Comparison of ENCODE assay signal across 25 cellular contexts in genomic region chr11:42572231-42572610, GRCh38.
"Had no signal": no experiment of that assay in that cellular context is flagged by ENCODE, and none has a peak within 500 bp of the region (broad histone marks: within the 10 kb centered on the region; RNA-seq: fewer than 3 reads in every experiment).

No MANE protein-coding gene starts in this region.

- DNase-seq: naive thymus-derived CD8-positive, alpha-beta T cell; occipital lobe; ovary; posterior cingulate gyrus; psoas muscle; right cardiac atrium; right lobe of liver; sigmoid colon; small intestine; stimulated activated CD4-positive, alpha-beta T cell treated with anti-CD3 and anti-CD28 coated beads, Interleukin-15, amount 100 ng/mL, for 24 hours; stimulated activated CD4-positive, alpha-beta T cell treated with anti-CD3 and anti-CD28 coated beads, Interleukin-2, amount 100 ng/mL, for 24 hours; stimulated activated CD4-positive, alpha-beta T cell treated with anti-CD3 and anti-CD28 coated beads, Interleukin-2, amount 100 ng/mL, for 48 hours; stimulated activated CD4-positive, alpha-beta T cell treated with anti-CD3 and anti-CD28 coated beads, Interleukin-4, amount 100 ng/mL, for 24 hours; stimulated activated naive B cell treated with anti-CD40 and anti-IgM and Interleukin-4, amounts not matched to agents 10 μg/mL and 1 μg/mL and 100 μg/mL, for 72 hours; stimulated activated naive CD8-positive, alpha-beta T cell treated with anti-CD3 and anti-CD28 coated beads, Interleukin-15, amount 100 ng/mL, for 72 hours; stimulated activated naive CD8-positive, alpha-beta T cell treated with anti-CD3 and anti-CD28 coated beads, Interleukin-15, Interleukin-2, amounts not matched to agents 100 U/mL and 50 U/mL, for 24 hours; testis; tibial artery; transverse colon; upper lobe of right lung had no signal

- H3K36me3 Mint-ChIP-seq: natural killer cell treated with Interleukin-12 subunit alpha and Interleukin-12 subunit beta and Interleukin-15 and Interleukin-18, amount 100 ng/mL, for 72 hours; neural progenitor cell; stimulated activated effector memory CD8-positive, alpha-beta T cell treated with anti-CD3 and anti-CD28 coated beads, Interleukin-12 subunit alpha, Interleukin-12 subunit beta, amount 100 ng/mL, for 72 hours; stimulated activated naive B cell treated with anti-CD40 and anti-IgM and Interleukin-4, amounts not matched to agents 10 μg/mL and 1 μg/mL and 100 μg/mL, for 72 hours; type B pancreatic cell had no signal

- H3K27me3 Mint-ChIP-seq: naive thymus-derived CD8-positive, alpha-beta T cell; natural killer cell treated with Interleukin-12 subunit alpha and Interleukin-12 subunit beta and Interleukin-15 and Interleukin-18, amount 100 ng/mL, for 72 hours; progenitor cell of endocrine pancreas; stimulated activated naive B cell treated with anti-CD40 and anti-IgM and Interleukin-4, amounts not matched to agents 10 μg/mL and 1 μg/mL and 100 μg/mL, for 72 hours; stimulated activated naive CD8-positive, alpha-beta T cell treated with anti-CD3 and anti-CD28 coated beads, Interleukin-15, amount 100 ng/mL, for 72 hours; type B pancreatic cell had no signal

- H3K4me1 Mint-ChIP-seq: naive thymus-derived CD8-positive, alpha-beta T cell; neural progenitor cell; stimulated activated effector memory CD8-positive, alpha-beta T cell treated with anti-CD3 and anti-CD28 coated beads, Interleukin-12 subunit alpha, Interleukin-12 subunit beta, amount 100 ng/mL, for 72 hours; stimulated activated naive B cell treated with anti-CD40 and anti-IgM and Interleukin-4, amounts not matched to agents 10 μg/mL and 1 μg/mL and 100 μg/mL, for 72 hours; stimulated activated naive CD8-positive, alpha-beta T cell treated with anti-CD3 and anti-CD28 coated beads, Interleukin-15, amount 100 ng/mL, for 72 hours had no signal

- FAIRE-seq: small intestine had no signal

- H3K9me3 Mint-ChIP-seq: type B pancreatic cell had no signal

- H3K4me3 Mint-ChIP-seq: naive thymus-derived CD8-positive, alpha-beta T cell; natural killer cell treated with Interleukin-12 subunit alpha and Interleukin-12 subunit beta and Interleukin-15 and Interleukin-18, amount 100 ng/mL, for 72 hours; neural progenitor cell; stimulated activated effector memory CD8-positive, alpha-beta T cell treated with anti-CD3 and anti-CD28 coated beads, Interleukin-12 subunit alpha, Interleukin-12 subunit beta, amount 100 ng/mL, for 72 hours; stimulated activated naive B cell treated with anti-CD40 and anti-IgM and Interleukin-4, amounts not matched to agents 10 μg/mL and 1 μg/mL and 100 μg/mL, for 72 hours; stimulated activated naive CD8-positive, alpha-beta T cell treated with anti-CD3 and anti-CD28 coated beads, Interleukin-15, amount 100 ng/mL, for 72 hours; type B pancreatic cell had no signal

- H3K27ac Mint-ChIP-seq: naive thymus-derived CD8-positive, alpha-beta T cell; natural killer cell treated with Interleukin-12 subunit alpha and Interleukin-12 subunit beta and Interleukin-15 and Interleukin-18, amount 100 ng/mL, for 72 hours; neural progenitor cell; progenitor cell of endocrine pancreas; stimulated activated effector memory CD8-positive, alpha-beta T cell treated with anti-CD3 and anti-CD28 coated beads, Interleukin-12 subunit alpha, Interleukin-12 subunit beta, amount 100 ng/mL, for 72 hours; stimulated activated naive B cell treated with anti-CD40 and anti-IgM and Interleukin-4, amounts not matched to agents 10 μg/mL and 1 μg/mL and 100 μg/mL, for 72 hours; stimulated activated naive CD8-positive, alpha-beta T cell treated with anti-CD3 and anti-CD28 coated beads, Interleukin-15, amount 100 ng/mL, for 72 hours; type B pancreatic cell had no signal
